1 cellular context compared by ENCODE assay signal in the genomic region with DNA sequence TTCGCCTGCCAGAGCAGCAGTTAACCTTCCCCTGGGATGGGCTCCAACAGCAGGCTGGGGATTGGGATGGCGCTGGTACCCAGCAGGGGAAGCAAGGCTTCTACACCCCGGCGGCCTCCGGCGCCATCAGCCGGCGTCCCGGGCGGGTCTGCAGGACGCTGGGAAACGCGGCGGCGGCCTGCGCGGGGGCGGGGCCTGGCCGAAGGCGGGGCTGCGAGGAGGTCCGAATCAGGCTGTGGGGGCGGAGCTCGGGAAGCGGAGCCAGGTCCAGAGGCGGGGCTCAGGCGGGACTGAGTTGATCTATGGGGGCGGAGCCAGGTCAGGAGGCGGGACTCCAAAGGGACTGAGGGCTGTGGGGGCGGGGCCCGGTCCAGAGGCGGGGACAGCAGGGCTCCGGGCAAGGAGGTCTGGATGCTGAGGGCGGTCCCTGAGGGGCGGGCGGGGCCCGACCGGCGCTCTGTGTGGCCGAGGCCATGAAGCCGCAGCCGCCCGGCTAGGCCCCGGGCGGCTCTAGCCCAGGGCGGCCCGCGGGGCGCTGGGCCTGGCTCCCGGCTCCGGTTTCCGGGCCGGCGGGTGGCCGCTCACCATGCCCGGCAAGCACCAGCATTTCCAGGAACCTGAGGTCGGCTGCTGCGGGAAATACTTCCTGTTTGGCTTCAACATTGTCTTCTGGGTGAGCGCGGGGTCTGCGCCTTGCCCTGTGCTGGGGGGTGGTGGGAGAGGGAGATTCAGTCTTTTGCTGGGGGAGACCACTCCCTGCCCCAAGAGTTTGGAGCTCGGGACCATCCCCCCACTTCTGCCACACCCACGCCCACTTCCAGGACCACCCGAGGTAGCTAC.
TF ChIP-seq lines count a peak whose summit lies in the region.

A gene with protein sequence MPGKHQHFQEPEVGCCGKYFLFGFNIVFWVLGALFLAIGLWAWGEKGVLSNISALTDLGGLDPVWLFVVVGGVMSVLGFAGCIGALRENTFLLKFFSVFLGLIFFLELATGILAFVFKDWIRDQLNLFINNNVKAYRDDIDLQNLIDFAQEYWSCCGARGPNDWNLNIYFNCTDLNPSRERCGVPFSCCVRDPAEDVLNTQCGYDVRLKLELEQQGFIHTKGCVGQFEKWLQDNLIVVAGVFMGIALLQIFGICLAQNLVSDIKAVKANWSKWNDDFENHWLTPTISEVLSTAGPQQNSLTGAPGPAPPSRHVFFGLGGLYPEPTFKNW (plus strand): TSS at position 455 of the 840 bp plus-strand sequence. CDS start 132 bp downstream, at position 587.

TF ChIP-seq in K562, 482 proteins besides CTCF, POLR2A, EP300 and RAD21 (continued from another document and continues in another):
- TF ChIP-seq, protein P1, sequence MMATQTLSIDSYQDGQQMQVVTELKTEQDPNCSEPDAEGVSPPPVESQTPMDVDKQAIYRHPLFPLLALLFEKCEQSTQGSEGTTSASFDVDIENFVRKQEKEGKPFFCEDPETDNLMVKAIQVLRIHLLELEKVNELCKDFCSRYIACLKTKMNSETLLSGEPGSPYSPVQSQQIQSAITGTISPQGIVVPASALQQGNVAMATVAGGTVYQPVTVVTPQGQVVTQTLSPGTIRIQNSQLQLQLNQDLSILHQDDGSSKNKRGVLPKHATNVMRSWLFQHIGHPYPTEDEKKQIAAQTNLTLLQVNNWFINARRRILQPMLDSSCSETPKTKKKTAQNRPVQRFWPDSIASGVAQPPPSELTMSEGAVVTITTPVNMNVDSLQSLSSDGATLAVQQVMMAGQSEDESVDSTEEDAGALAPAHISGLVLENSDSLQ (IDR thresholded peaks at IDR 0.05) = peak; percentile 48
- TF ChIP-seq SMAD4 (CRISPR knock-in tag; conservative IDR thresholded peaks at IDR 0.05) (peak; percentile 62), SP1 (CRISPR knock-in tag; IDR thresholded peaks at IDR 0.05) (peak; percentile 89), LCOR (CRISPR knock-in tag; IDR thresholded peaks at IDR 0.05) (peak; percentile 44; the same call in 1 of the 2 replicates), GABPA (tag; conservative IDR thresholded peaks at IDR 0.05; ENCODE audit: low read depth) (peak; percentile 41), NR2C1 (IDR thresholded peaks at IDR 0.05) (no peak), NR2C1 (tag; IDR thresholded peaks at IDR 0.05) (0 out of 2 replicates have a peak, but pooled peaks have one; percentile 32), MEIS2 (IDR thresholded peaks at IDR 0.05; ENCODE audit: partially characterized antibody) (peak; percentile 42), E2F3 (CRISPR knock-in tag; IDR thresholded peaks at IDR 0.05) (peak; percentile 38; the same call in 1 of the 2 replicates), PCBP1 (IDR thresholded peaks at IDR 0.05; ENCODE audit: low read depth, low read length, poor library complexity, severe bottlenecking) (peak; percentile 71), STAT5A (IDR thresholded peaks at IDR 0.05; ENCODE audit: borderline replicate concordance, low read length) (no peak), GMEB1 (CRISPR knock-in tag; IDR thresholded peaks at IDR 0.05) (peak; percentile 86), E2F1 (CRISPR knock-in tag; IDR thresholded peaks at IDR 0.05) (peak; percentile 70; the same call in 1 of the 2 replicates), MAZ (CRISPR knock-in tag; conservative IDR thresholded peaks at IDR 0.05 in 1 of 2, IDR thresholded peaks at IDR 0.05 in 1 of 2) (peak in 1 of 2 experiments; percentile 79; a peak in 3 of 4 replicates), RNF219 (CRISPR knock-in tag; IDR thresholded peaks at IDR 0.05) (no peak), PHF8 (IDR thresholded peaks at IDR 0.05; ENCODE audit: borderline replicate concordance, low read length) (peak; percentile 92), CCNT2 (IDR thresholded peaks at IDR 0.05; ENCODE audit: borderline replicate concordance, extremely low read depth, insufficient read length, low read depth, low read length) (peak; percentile 86), ZNF57 (CRISPR knock-in tag; IDR thresholded peaks at IDR 0.05) (no peak), THRB (CRISPR knock-in tag; conservative IDR thresholded peaks at IDR 0.05) (no peak), CREM (IDR thresholded peaks at IDR 0.05; ENCODE audit: low read depth) (peak; percentile 84), SUPT5H (IDR thresholded peaks at IDR 0.05) (peak; percentile 89), MYC (IDR thresholded peaks at IDR 0.05; ENCODE audit: low read depth, low read length) (peak; percentile 68), MYC (CRISPR knock-in tag; IDR thresholded peaks at IDR 0.05; ENCODE audit: borderline replicate concordance, low read depth) (no peak), CREB1 (IDR thresholded peaks at IDR 0.05) (peak; percentile 73), CREB1 (CRISPR knock-in tag; IDR thresholded peaks at IDR 0.05) (peak; percentile 76; the same call in 1 of the 2 replicates), NR2C2 (CRISPR knock-in tag; IDR thresholded peaks at IDR 0.05) (peak; percentile 36; the same call in 1 of the 2 replicates), NR2C2 (tag; IDR thresholded peaks at IDR 0.05) (peak; percentile 79), ATF1 (CRISPR knock-in tag; IDR thresholded peaks at IDR 0.05) (no peak), ATF1 (tag; IDR thresholded peaks at IDR 0.05) (peak; percentile 52; the same call in 1 of the 2 replicates), EGR1 (conservative IDR thresholded peaks at IDR 0.05) (peak; percentile 91), HBP1 (CRISPR knock-in tag; IDR thresholded peaks at IDR 0.05) (no peak), ZNF143 (CRISPR knock-in tag; IDR thresholded peaks at IDR 0.05) (peak; percentile 29; the same call in 1 of the 2 replicates)
- TF ChIP-seq, protein P2, sequence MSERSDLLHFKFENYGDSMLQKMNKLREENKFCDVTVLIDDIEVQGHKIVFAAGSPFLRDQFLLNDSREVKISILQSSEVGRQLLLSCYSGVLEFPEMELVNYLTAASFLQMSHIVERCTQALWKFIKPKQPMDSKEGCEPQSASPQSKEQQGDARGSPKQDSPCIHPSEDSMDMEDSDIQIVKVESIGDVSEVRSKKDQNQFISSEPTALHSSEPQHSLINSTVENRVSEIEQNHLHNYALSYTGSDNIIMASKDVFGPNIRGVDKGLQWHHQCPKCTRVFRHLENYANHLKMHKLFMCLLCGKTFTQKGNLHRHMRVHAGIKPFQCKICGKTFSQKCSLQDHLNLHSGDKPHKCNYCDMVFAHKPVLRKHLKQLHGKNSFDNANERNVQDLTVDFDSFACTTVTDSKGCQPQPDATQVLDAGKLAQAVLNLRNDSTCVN (CRISPR knock-in tag; IDR thresholded peaks at IDR 0.05) = 0 out of 2 replicates have a peak, but pooled peaks have one; percentile 29
- TF ChIP-seq, protein P3, sequence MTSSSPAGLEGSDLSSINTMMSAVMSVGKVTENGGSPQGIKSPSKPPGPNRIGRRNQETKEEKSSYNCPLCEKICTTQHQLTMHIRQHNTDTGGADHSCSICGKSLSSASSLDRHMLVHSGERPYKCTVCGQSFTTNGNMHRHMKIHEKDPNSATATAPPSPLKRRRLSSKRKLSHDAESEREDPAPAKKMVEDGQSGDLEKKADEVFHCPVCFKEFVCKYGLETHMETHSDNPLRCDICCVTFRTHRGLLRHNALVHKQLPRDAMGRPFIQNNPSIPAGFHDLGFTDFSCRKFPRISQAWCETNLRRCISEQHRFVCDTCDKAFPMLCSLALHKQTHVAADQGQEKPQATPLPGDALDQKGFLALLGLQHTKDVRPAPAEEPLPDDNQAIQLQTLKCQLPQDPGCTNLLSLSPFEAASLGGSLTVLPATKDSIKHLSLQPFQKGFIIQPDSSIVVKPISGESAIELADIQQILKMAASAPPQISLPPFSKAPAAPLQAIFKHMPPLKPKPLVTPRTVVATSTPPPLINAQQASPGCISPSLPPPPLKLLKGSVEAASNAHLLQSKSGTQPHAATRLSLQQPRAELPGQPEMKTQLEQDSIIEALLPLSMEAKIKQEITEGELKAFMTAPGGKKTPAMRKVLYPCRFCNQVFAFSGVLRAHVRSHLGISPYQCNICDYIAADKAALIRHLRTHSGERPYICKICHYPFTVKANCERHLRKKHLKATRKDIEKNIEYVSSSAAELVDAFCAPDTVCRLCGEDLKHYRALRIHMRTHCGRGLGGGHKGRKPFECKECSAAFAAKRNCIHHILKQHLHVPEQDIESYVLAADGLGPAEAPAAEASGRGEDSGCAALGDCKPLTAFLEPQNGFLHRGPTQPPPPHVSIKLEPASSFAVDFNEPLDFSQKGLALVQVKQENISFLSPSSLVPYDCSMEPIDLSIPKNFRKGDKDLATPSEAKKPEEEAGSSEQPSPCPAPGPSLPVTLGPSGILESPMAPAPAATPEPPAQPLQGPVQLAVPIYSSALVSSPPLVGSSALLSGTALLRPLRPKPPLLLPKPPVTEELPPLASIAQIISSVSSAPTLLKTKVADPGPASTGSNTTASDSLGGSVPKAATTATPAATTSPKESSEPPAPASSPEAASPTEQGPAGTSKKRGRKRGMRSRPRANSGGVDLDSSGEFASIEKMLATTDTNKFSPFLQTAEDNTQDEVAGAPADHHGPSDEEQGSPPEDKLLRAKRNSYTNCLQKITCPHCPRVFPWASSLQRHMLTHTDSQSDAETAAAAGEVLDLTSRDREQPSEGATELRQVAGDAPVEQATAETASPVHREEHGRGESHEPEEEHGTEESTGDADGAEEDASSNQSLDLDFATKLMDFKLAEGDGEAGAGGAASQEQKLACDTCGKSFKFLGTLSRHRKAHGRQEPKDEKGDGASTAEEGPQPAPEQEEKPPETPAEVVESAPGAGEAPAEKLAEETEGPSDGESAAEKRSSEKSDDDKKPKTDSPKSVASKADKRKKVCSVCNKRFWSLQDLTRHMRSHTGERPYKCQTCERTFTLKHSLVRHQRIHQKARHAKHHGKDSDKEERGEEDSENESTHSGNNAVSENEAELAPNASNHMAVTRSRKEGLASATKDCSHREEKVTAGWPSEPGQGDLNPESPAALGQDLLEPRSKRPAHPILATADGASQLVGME (CRISPR knock-in tag; IDR thresholded peaks at IDR 0.05) = peak; percentile 88
- TF ChIP-seq, protein P4, sequence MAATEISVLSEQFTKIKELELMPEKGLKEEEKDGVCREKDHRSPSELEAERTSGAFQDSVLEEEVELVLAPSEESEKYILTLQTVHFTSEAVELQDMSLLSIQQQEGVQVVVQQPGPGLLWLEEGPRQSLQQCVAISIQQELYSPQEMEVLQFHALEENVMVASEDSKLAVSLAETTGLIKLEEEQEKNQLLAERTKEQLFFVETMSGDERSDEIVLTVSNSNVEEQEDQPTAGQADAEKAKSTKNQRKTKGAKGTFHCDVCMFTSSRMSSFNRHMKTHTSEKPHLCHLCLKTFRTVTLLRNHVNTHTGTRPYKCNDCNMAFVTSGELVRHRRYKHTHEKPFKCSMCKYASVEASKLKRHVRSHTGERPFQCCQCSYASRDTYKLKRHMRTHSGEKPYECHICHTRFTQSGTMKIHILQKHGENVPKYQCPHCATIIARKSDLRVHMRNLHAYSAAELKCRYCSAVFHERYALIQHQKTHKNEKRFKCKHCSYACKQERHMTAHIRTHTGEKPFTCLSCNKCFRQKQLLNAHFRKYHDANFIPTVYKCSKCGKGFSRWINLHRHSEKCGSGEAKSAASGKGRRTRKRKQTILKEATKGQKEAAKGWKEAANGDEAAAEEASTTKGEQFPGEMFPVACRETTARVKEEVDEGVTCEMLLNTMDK (IDR thresholded peaks at IDR 0.05; ENCODE audit: borderline replicate concordance, insufficient read depth, low read depth, low read length, poor library complexity, severe bottlenecking) = no peak
